7 cellular contexts compared by ENCODE assay signal in genomic region chr19:14005381-14006084, GRCh38. TPM values are rescaled to one million over a fixed set of nuclear protein-coding genes. Genes with fewer than 3 reads are reported as not detected.
DNase-seq lines count a peak whose midpoint lies in the region; ATAC-seq, FAIRE-seq and TF ChIP-seq lines count a peak whose summit lies in the region.

No MANE protein-coding gene starts in this region.

- peak; percentile 83 for FAIRE-seq in GM18507 (lab: Jason Lieb, UNC)

- intact Hi-C loops in lower leg skin (cut with DNase I; ENCODE audit: low total_unique reads) = no loop called here

- TF ChIP-seq POLR2A in lower leg skin (IDR thresholded peaks at IDR 0.05) = no peak

- TF ChIP-seq CTCF in lower leg skin (IDR thresholded peaks at IDR 0.05) = no peak

- peak; percentile 58 for DNase-seq in GM18507 (ENCODE audit: extremely low spot score, insufficient read length, low read depth)
- peak; percentile 95 for DNase-seq in NCI-H69 (lab: John Stamatoyannopoulos, UW)
- peak; percentile 78 to 86 for DNase-seq in activated CD4-positive, alpha-beta T cell treated with anti-CD3 and anti-CD28 coated beads, Interleukin-2, amount 50 U/mL, for 24 hours (ENCODE audit: low read depth in 1 of 2, low spot score in 1 of 2)
- peak; percentile 94 for DNase-seq in dermis blood vessel endothelial cell
- DNase-seq in lower leg skin (ENCODE audit: low spot score in 2 of 2) = peak; percentile 85 to 98
- peak; percentile 90 to 93 for DNase-seq in stimulated activated CD4-positive, alpha-beta T cell treated with anti-CD3 and anti-CD28 coated beads, Interleukin-2, amount 100 ng/mL, for 48 hours

- peak overlapping the region; percentile 77 for H3K4me3 ChIP-seq in lower leg skin (ENCODE audit: low read depth, poor library complexity, severe bottlenecking)

- 5 to 6% methylated on average over 15 to 45 of the region's 50 CpGs for WGBS in lower leg skin, 2 donors

- ATAC-seq in HG03135 (IDR thresholded peaks at IDR 0.05; ENCODE audit: unreplicated experiment) = peak; percentile 34

RNA-seq across cellular contexts. Expression of gene RFX1, which starts 0.6 kb away (rescaled TPM):
- total RNA-seq in dermis blood vessel endothelial cell (2.0 and 7.5 TPM in 2 replicates), lower leg skin (1 to 10 TPM; 4.5 to 9.2 (median 6.1) TPM)

RNA-seq across cellular contexts. Expression of gene RLN3, which starts 22.4 kb away (rescaled TPM):
- total RNA-seq in dermis blood vessel endothelial cell (not detected in 2 replicates), lower leg skin (not detected)

RNA-seq across cellular contexts. Expression of gene IL27RA, which starts 26.0 kb away (rescaled TPM):
- total RNA-seq in dermis blood vessel endothelial cell (4.5 and 11.4 TPM in 2 replicates), lower leg skin (1 to 10 TPM in 3 of 4 donors, under 1 TPM in 1; 0.27 to 2.7 (median 2.0) TPM)

RNA-seq across cellular contexts. Expression of gene DCAF15, which starts 53.2 kb away (rescaled TPM):
- total RNA-seq in dermis blood vessel endothelial cell (8.0 and 17.9 TPM in 2 replicates), lower leg skin (10 to 100 TPM; 31.8 to 51.7 (median 43.0) TPM)

RNA-seq across cellular contexts. Expression of gene PALM3, which starts 56.3 kb away (rescaled TPM):
- total RNA-seq in dermis blood vessel endothelial cell = not detected in 2 replicates
- total RNA-seq in lower leg skin = under 1 TPM in 1 of 4 donors, not detected in 3; 0.10 TPM

Comparison
In these comparisons a context has a peak if more than half of its experiments do, and no peak if none do; other contexts are left out.
1. Peak in every context shown above with its lines: DNase-seq, ATAC-seq and H3K4me3 ChIP-seq.